In the genomic region with DNA sequence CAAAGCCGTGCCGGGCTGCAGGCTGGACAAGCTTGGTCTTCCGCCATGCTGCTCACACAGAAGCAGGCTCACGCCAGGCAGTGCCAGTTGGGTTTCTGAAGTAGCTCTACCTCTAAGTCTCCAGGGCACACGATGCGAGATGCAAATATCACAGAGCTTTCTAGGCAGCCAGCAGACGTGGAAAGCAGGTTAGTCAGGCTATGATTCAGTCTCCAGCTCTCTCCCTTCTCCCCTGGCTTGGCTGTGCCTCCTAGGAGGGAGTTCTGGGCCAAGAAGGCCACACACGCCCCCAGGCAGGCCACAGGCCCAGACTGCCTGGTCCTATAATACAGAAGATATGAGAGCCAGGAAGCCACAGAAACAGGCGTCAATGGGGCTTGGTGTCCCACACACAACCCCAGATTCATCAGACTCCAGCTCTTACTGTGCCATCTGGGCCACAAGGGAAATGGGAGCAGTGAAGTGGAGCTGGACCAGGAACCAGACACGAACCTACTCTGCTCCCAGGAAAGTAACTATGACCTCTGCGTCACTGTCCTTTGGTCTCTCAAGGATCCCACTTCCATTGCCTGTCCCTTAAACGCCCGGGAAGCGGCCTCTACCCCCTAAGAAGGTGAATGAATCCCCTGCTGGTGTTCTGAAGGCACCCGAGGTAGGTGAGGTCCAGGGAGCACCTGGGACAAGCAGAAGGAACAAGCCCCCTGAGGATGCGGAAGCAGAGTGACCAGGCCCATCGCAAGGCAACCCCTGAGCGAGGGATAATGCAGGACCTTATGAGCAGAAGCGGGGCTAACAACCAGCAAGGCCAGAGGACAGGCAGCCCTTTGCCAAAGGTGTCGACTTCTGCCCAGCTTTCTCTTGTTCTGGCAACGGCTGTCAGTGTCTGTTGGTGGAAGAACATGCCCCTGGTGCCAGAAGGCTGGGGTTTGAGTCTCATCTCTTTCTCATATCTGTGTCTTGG, we compare ENCODE assay signal across 8 cellular contexts.
DNase-seq lines count a peak whose midpoint lies in the region; FAIRE-seq and TF ChIP-seq lines count a peak whose summit lies in the region.

No MANE protein-coding gene starts in this region.

- no peak for FAIRE-seq in H54 (lab: Jason Lieb, UNC)

- H2AK5ac ChIP-seq in mesenchymal stem cell (ENCODE audit: low read length, severe bottlenecking) = no peak overlapping the region

- no peaks in the 10 kb centered on the region for H3K27me3 ChIP-seq in ACC112 (ENCODE audit: insufficient read depth, low read length)
- H3K27me3 ChIP-seq in mammary epithelial cell (ENCODE audit: insufficient read depth, low read length) = no peaks in the 10 kb centered on the region
- no peaks in the 10 kb centered on the region for H3K27me3 ChIP-seq in mesenchymal stem cell (ENCODE audit: control insufficient read depth in 1 of 2, insufficient read depth in 1 of 2, low read length in 2 of 2)

- H3K9me3 ChIP-seq in mammary epithelial cell (replicated peaks; ENCODE audit: insufficient read depth, low read length) (no peaks in the 10 kb centered on the region), mesenchymal stem cell (ENCODE audit: control insufficient read depth, low read length) (no peaks in the 10 kb centered on the region)

- H3K27me3 Mint-ChIP-seq in nephron progenitor cell (ENCODE audit: low read depth, poor library complexity) = peaks cover 6% of the 10 kb centered on the region

- H2BK5ac ChIP-seq in mesenchymal stem cell (ENCODE audit: low read depth, low read length, poor library complexity, severe bottlenecking) = no peak overlapping the region

- H2BK12ac ChIP-seq in mesenchymal stem cell (ENCODE audit: low read length in 2 of 2) = peak overlapping the region; percentile 0 to 49

- intact Hi-C loops in mammary epithelial cell (cut with micrococcal nuclease) = no loop called here

- H3K23ac ChIP-seq in mesenchymal stem cell (ENCODE audit: low read length in 2 of 2) = no peak overlapping the region

- H3K9ac ChIP-seq in mammary epithelial cell (ENCODE audit: insufficient read depth, low read length) (no peak overlapping the region), mesenchymal stem cell (ENCODE audit: low read length) (peak overlapping the region; percentile 8)

- H3K4me3 ChIP-seq in ACC112 (ENCODE audit: low read depth, low read length) (no peak overlapping the region), mammary epithelial cell (replicated peaks in 1 of 3; ENCODE audit: insufficient read depth in 1 of 3, low read depth in 2 of 3, low read length in 3 of 3) (no peak overlapping the region), mesenchymal stem cell (ENCODE audit: insufficient read depth in 1 of 2, low read depth in 1 of 2, low read length in 2 of 2) (no peak overlapping the region)

- H3K4me1 ChIP-seq in ACC112 (ENCODE audit: control insufficient read depth, insufficient read depth, low read length, unreplicated experiment) = peaks cover 10% of the 10 kb centered on the region
- H3K4me1 ChIP-seq in mammary epithelial cell (ENCODE audit: insufficient read depth, low read length) = peaks cover 15% of the 10 kb centered on the region
- peaks cover 16% of the 10 kb centered on the region for H3K4me1 ChIP-seq in mesenchymal stem cell (ENCODE audit: control insufficient read depth, insufficient read depth, low read depth, low read length)

- no peak for TF ChIP-seq POLR2A in H54 (IDR thresholded peaks at IDR 0.05; ENCODE audit: low read depth, low read length)

- H2AFZ ChIP-seq in ACC112 (ENCODE audit: low read length, unreplicated experiment) (peak overlapping the region; percentile 36), mammary epithelial cell (ENCODE audit: low read depth, low read length) (no peak overlapping the region), mesenchymal stem cell (ENCODE audit: low read depth, low read length) (no peak overlapping the region)

- peak overlapping the region; percentile 45 for H4K8ac ChIP-seq in mesenchymal stem cell (ENCODE audit: low read length)

- H4K20me1 ChIP-seq in mammary epithelial cell (ENCODE audit: insufficient read depth, low read length) = no peaks in the 10 kb centered on the region

- TF ChIP-seq CTCF in mammary epithelial cell (conservative IDR thresholded peaks at IDR 0.05 in 1 of 2, IDR thresholded peaks at IDR 0.05 in 1 of 2; ENCODE audit: extremely low read depth in 1 of 2, insufficient read depth in 1 of 2, low read depth in 1 of 2, low read length in 2 of 2) (no peak), nephron progenitor cell (IDR thresholded peaks at IDR 0.05) (no peak)

- H3K79me1 ChIP-seq in mesenchymal stem cell (replicated peaks; ENCODE audit: low read length, poor library complexity, severe bottlenecking) = peaks cover 5% of the 10 kb centered on the region

- no peaks in the 10 kb centered on the region for H3K36me3 Mint-ChIP-seq in nephron progenitor cell (ENCODE audit: low read depth)

- in situ Hi-C loops in mammary epithelial cell (cut with MboI; ENCODE audit: low sequenced_read_pairs in 2 of 2) = no loop called here

- no peak overlapping the region for H3K27ac Mint-ChIP-seq in nephron progenitor cell

- no TSS peak for BruUV-seq in mammary epithelial cell (replicated peaks; lab: Mats Ljungman, UMichigan)

- H2BK120ac ChIP-seq in mesenchymal stem cell (ENCODE audit: low read depth, low read length) = no peak overlapping the region

- H3K4ac ChIP-seq in mesenchymal stem cell (ENCODE audit: low read depth in 1 of 2, low read length in 2 of 2) = no peak overlapping the region

- H3K18ac ChIP-seq in mesenchymal stem cell (ENCODE audit: low read depth in 1 of 2, low read length in 2 of 2) = peak overlapping the region in 1 of 2 experiments; percentile 2

- no peak overlapping the region for H3K27ac ChIP-seq in ACC112 (ENCODE audit: low read depth, low read length)
- H3K27ac ChIP-seq in mammary epithelial cell (ENCODE audit: insufficient read depth, low read depth, low read length) = no peak overlapping the region
- no peak overlapping the region for H3K27ac ChIP-seq in mesenchymal stem cell (ENCODE audit: low read length, poor library complexity, severe bottlenecking)

- H3K36me3 ChIP-seq in ACC112 (ENCODE audit: insufficient read depth, low read length) (no peaks in the 10 kb centered on the region), mammary epithelial cell (ENCODE audit: insufficient read depth, low read length) (no peaks in the 10 kb centered on the region), mesenchymal stem cell (ENCODE audit: control insufficient read depth in 1 of 2, insufficient read depth in 2 of 2, low read depth in 1 of 2, low read length in 2 of 2) (no peaks in the 10 kb centered on the region)

- H3K9me3 Mint-ChIP-seq in nephron progenitor cell = no peaks in the 10 kb centered on the region

- CTCF ChIA-PET in mammary epithelial cell (lab: Charles Lee; ENCODE audit: low non-redundant PET) = no interaction called here

- DNase-seq in H54 (ENCODE audit: insufficient read length, low spot score) (peak; percentile 67), mammary epithelial cell (peak; percentile 68), mesenchymal stem cell (no peak), OCI-M2 (lab: John Stamatoyannopoulos, UW; ENCODE audit: unreplicated experiment) (no peak), GF-D8 (lab: John Stamatoyannopoulos, UW) (no peak), nephron progenitor cell (no peak), NCI-H2107 treated with DMSO at 0.1 percent for 48 hours (lab: John Stamatoyannopoulos, UW; ENCODE audit: unreplicated experiment) (no peak)

- 90% methylated on average over 16 of the region's 21 CpGs for WGBS in mammary epithelial cell (ENCODE audit: low coverage, missing lambda C conversion rate)
- WGBS in mesenchymal stem cell = 88% methylated on average over 19 of the region's 21 CpGs

- H3K14ac ChIP-seq in mesenchymal stem cell (ENCODE audit: low read length in 2 of 2) = no peak overlapping the region

- H3K4me3 Mint-ChIP-seq in nephron progenitor cell = no peak overlapping the region

- H3K4me2 ChIP-seq in mammary epithelial cell (ENCODE audit: insufficient read depth, low read depth, low read length) = no peak overlapping the region
- no peak overlapping the region for H3K4me2 ChIP-seq in mesenchymal stem cell (ENCODE audit: low read length, poor library complexity, severe bottlenecking)

- dilution Hi-C loops in mammary epithelial cell (cut with HindIII; ENCODE audit: low sequenced_read_pairs) = loop anchor here (5.0 kb wide), 1 partner anchor 71 kb away; no protein-coding TSS in a partner anchor

- H4K91ac ChIP-seq in mesenchymal stem cell (ENCODE audit: low read length) = peak overlapping the region; percentile 28

- peaks cover 58% of the 10 kb centered on the region for H3K4me1 Mint-ChIP-seq in nephron progenitor cell

- H3K79me2 ChIP-seq in ACC112 (ENCODE audit: control insufficient read depth, insufficient read depth, low read length, unreplicated experiment) (no peaks in the 10 kb centered on the region), mammary epithelial cell (ENCODE audit: insufficient read depth, low read length) (peaks cover 25% of the 10 kb centered on the region)

- no peak overlapping the region for H2BK15ac ChIP-seq in mesenchymal stem cell (ENCODE audit: low read depth, poor library complexity, severe bottlenecking)

Comparison
In these comparisons a context has a peak if more than half of its experiments do, and no peak if none do; other contexts are left out.
1. DNase-seq: peak in H54 (single experiment) and mammary epithelial cell (single experiment); none in mesenchymal stem cell (single experiment), OCI-M2 (single experiment), GF-D8 (single experiment), nephron progenitor cell (single experiment) and NCI-H2107 treated with DMSO at 0.1 percent for 48 hours (single experiment).